In the genomic region with DNA sequence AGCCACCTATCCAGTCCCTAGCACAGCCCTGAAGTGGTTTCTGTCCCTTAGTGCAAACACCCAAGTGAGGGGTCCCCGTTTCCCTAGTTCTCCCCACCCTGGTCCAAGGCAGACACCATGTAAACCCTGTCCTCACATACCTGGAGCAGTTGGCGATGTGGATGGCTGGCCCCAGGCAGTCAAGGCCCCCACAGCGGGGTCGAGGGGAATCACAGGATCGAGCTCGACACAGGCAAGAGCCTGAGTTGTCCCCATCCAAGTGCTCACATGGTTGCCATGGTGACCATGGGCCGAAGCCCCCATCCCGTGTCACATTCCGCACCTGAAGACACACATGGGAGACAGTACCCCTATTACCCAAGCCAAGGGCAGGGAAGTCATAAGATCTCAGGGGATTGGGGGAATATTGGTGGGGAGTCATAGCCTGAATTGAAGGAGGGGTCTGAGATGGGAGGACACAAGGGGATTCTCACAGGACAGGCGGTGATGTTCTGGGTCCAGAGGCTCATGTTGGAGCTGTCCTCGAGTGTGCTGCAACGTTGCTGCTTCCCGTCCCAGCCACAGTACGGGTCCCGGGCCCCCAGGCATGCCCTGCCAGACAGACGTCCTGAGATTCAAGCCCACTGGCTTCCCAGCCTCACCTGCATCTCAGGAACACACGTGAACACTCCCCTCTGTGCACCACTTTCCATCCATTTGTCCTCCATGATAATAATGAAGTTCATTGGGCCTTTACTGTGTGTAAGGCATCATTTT, we compare ENCODE assay signal across 25 cellular contexts.
A peak's percentile ranks its signal among the peaks of the same experiment; 100 is the strongest.
DNase-seq lines count a peak whose midpoint lies in the region; ATAC-seq, FAIRE-seq and TF ChIP-seq lines count a peak whose summit lies in the region.
"Had no signal": no experiment of that assay in that cellular context is flagged by ENCODE, and none has a peak within 500 bp of the region (broad histone marks: within the 10 kb centered on the region; RNA-seq: fewer than 3 reads in every experiment).

No MANE protein-coding gene starts in this region.

- H3K4me1 Mint-ChIP-seq in effector memory CD8-positive, alpha-beta T cell (ENCODE audit: low read depth in 2 of 2) = peaks cover 9 to 10% of the 10 kb centered on the region in 2 donors

- no TSS peak for BruUV-seq in K562 (replicated peaks; lab: Mats Ljungman, UMichigan)

- peak; percentile 51 for DNase-seq in activated CD8-positive, alpha-beta memory T cell treated with anti-CD3 and anti-CD28 coated beads for 24 hours
- no peak for DNase-seq in activated CD8-positive, alpha-beta memory T cell treated with anti-CD3 and anti-CD28 coated beads, Interleukin-2, amount 50 U/mL, for 48 hours
- DNase-seq in GM13977 (ENCODE audit: low spot score) (peak; percentile 12), K562 (ENCODE audit: extremely low read depth in 1 of 4, low spot score in 3 of 4) (no peak), spleen (peak; percentile 57)
- no peak for DNase-seq in activated T-cell treated with anti-CD3 and anti-CD28 coated beads, Interleukin-2, amount 50 U/mL, for 1 hour
- DNase-seq in effector memory CD8-positive, alpha-beta T cell = no peak
- DNase-seq: ACHN, C1 segment of cervical spinal cord, Caco-2, EL, GDM1, KBM-7, NCI-H1048, NCI-H1417, NCI-H1694, NCI-H2029 treated with DMSO at 0.1 percent for 48 hours, NCI-H526 treated with DMSO at 0.1 percent for 48 hours, Peyer's patch, SHP77 treated with DMSO at 0.1 percent for 48 hours had no signal

- TF ChIP-seq RAD21 in K562 (CRISPR knock-in tag; conservative IDR thresholded peaks at IDR 0.05 in 1 of 2, IDR thresholded peaks at IDR 0.05 in 1 of 2) = no peak

- in situ Hi-C loops in GM13977 (cut with MboI; ENCODE audit: low pct_unique_long_range_greater_than_20kb, low sequenced_read_pairs, unreplicated experiment) = no loop called here
- in situ Hi-C loops in K562 (cut with MboI) = no loop called here

- no peak overlapping the region for H3K27ac Mint-ChIP-seq in effector memory CD8-positive, alpha-beta T cell
- H3K27ac Mint-ChIP-seq: CD8-positive, alpha-beta T cell had no signal

- H3K4me2 ChIP-seq in K562 (ENCODE audit: insufficient read depth, low read length) = no peak overlapping the region

- TF ChIP-seq CTCF in GM13977 (IDR thresholded peaks at IDR 0.05; ENCODE audit: extremely low read depth, insufficient read depth, missing control alignments) (no peak), K562 (IDR thresholded peaks at IDR 0.05 in 2 of 3, conservative IDR thresholded peaks at IDR 0.05 in 1 of 3; ENCODE audit: insufficient read depth in 2 of 3, low read depth in 1 of 3, low read length in 3 of 3) (no peak), spleen (IDR thresholded peaks at IDR 0.05 in 8 of 11, conservative IDR thresholded peaks at IDR 0.05 in 3 of 11) (no peak)

- no peaks in the 10 kb centered on the region for H3K36me3 Mint-ChIP-seq in effector memory CD8-positive, alpha-beta T cell (ENCODE audit: insufficient read depth)
- H3K36me3 Mint-ChIP-seq: CD8-positive, alpha-beta T cell had no signal

- H3K9me3 Mint-ChIP-seq in effector memory CD8-positive, alpha-beta T cell = no peaks in the 10 kb centered on the region
- H3K9me3 Mint-ChIP-seq: CD8-positive, alpha-beta T cell had no signal

- H3K4me1 ChIP-seq in K562 (replicated peaks in 1 of 2; ENCODE audit: control insufficient read depth in 2 of 2, insufficient read depth in 2 of 2, low read length in 2 of 2) (peaks cover 0 to 20% of the 10 kb centered on the region in 2 experiments; a peak in 2 of 5 replicates), spleen (peaks cover 0 to 9% (median 0%) of the 10 kb centered on the region in 6 donors)

- POLR2A ChIA-PET in K562 (lab: Yijun Ruan, JAX) = no interaction called here

- TF ChIP-seq POLR2A in K562 (conservative IDR thresholded peaks at IDR 0.05) (no peak), spleen (IDR thresholded peaks at IDR 0.05) (no peak)

- TF ChIP-seq EP300 in K562 (IDR thresholded peaks at IDR 0.05; ENCODE audit: low read length) = no peak

- no peak overlapping the region for H2AFZ ChIP-seq in K562 (ENCODE audit: low read depth, low read length)

- WGBS in K562 (ENCODE audit: insufficient coverage, low coverage, missing lambda C conversion rate) = 0% methylated on average over 11 of the region's 17 CpGs
- WGBS in spleen, 5 donors = 85 to 94% (median 89%) methylated on average over 17 of the region's 17 CpGs

- H3K9me1 ChIP-seq in K562 (ENCODE audit: control insufficient read depth, insufficient read depth, low read length) = no peaks in the 10 kb centered on the region

- H3K4me3 ChIP-seq in K562 (no peak overlapping the region), spleen (no peak overlapping the region)
- H3K4me3 ChIP-seq: Peyer's patch had no signal

- H3K27ac ChIP-seq in K562 (ENCODE audit: extremely low read depth, low read depth, low read length) = no peak overlapping the region
- H3K27ac ChIP-seq in spleen = no peak overlapping the region
- H3K27ac ChIP-seq: 22Rv1, Peyer's patch had no signal

- H3K4me3 Mint-ChIP-seq in effector memory CD8-positive, alpha-beta T cell = no peak overlapping the region
- H3K4me3 Mint-ChIP-seq: CD8-positive, alpha-beta T cell had no signal

- no peaks in the 10 kb centered on the region for H3K9me3 ChIP-seq in K562 (replicated peaks; ENCODE audit: control insufficient read depth, insufficient read depth, low read depth, low read length)
- H3K9me3 ChIP-seq in spleen = no peaks in the 10 kb centered on the region
- H3K9me3 ChIP-seq: Caco-2, Peyer's patch had no signal

- H3K27me3 ChIP-seq in K562 (ENCODE audit: control insufficient read depth in 2 of 2, insufficient read depth in 2 of 2, low read length in 2 of 2) (peaks cover 12 to 52% of the 10 kb centered on the region in 2 experiments; a peak in 4 of 5 replicates), spleen (replicated peaks in 1 of 7) (peaks cover 0 to 40% (median 17%) of the 10 kb centered on the region in 7 donors)
- H3K27me3 ChIP-seq: Peyer's patch had no signal

- H3K36me3 ChIP-seq in K562 (ENCODE audit: control insufficient read depth, insufficient read depth, low read length) (no peaks in the 10 kb centered on the region), spleen (no peaks in the 10 kb centered on the region)
- H3K36me3 ChIP-seq: Peyer's patch had no signal

- H3K9ac ChIP-seq in K562 (ENCODE audit: insufficient read depth in 1 of 2, low read depth in 2 of 2, low read length in 2 of 2) = no peak overlapping the region

- H3K27me3 Mint-ChIP-seq in effector memory CD8-positive, alpha-beta T cell = peaks cover 36 to 70% of the 10 kb centered on the region in 2 donors

- ATAC-seq in K562 (no peak), HG02588 (IDR thresholded peaks at IDR 0.05; ENCODE audit: unreplicated experiment) (no peak)
- ATAC-seq in effector memory CD8-positive, alpha-beta T cell (replicated peaks) = no peak
- ATAC-seq: CD8-positive, alpha-beta T cell had no signal

- no peaks in the 10 kb centered on the region for H4K20me1 ChIP-seq in K562 (replicated peaks; ENCODE audit: control insufficient read depth, insufficient read depth, low read length)

- H3K79me2 ChIP-seq in K562 (ENCODE audit: control insufficient read depth, insufficient read depth, low read length) = no peaks in the 10 kb centered on the region

- intact Hi-C loops in K562 (cut with micrococcal nuclease) = no loop called here
- intact Hi-C loops in spleen (cut with DNase I; ENCODE audit: low total_unique reads) = no loop called here

- FAIRE-seq in K562 (lab: Jason Lieb, UNC) = no peak
- FAIRE-seq: GM12892, H54 had no signal

- CTCF ChIA-PET in K562 (lab: Yijun Ruan, JAX; ENCODE audit: low intra/inter-chr PET ratio) = no interaction called here

TF ChIP-seq in K562, 482 proteins besides CTCF, POLR2A, EP300 and RAD21:
- TF ChIP-seq ESRRB (CRISPR knock-in tag; IDR thresholded peaks at IDR 0.05; ENCODE audit: borderline replicate concordance) (no peak), IFI16 (CRISPR knock-in tag; IDR thresholded peaks at IDR 0.05) (no peak), ILF3 (IDR thresholded peaks at IDR 0.05; ENCODE audit: borderline replicate concordance) (no peak), ZNF140 (CRISPR knock-in tag; IDR thresholded peaks at IDR 0.05) (no peak), HMG20B (CRISPR knock-in tag; IDR thresholded peaks at IDR 0.05) (no peak), IRF2 (CRISPR knock-in tag; IDR thresholded peaks at IDR 0.05) (no peak), RFX1 (IDR thresholded peaks at IDR 0.05) (peak; percentile 64)
TF ChIP-seq in K562: peak in this region for 1.

Comparison
In these comparisons a context has a peak if more than half of its experiments do, and no peak if none do; other contexts are left out.
1. DNase-seq: peak in activated CD8-positive, alpha-beta memory T cell treated with anti-CD3 and anti-CD28 coated beads for 24 hours (single experiment), GM13977 (single experiment) and spleen (single experiment); none in activated CD8-positive, alpha-beta memory T cell treated with anti-CD3 and anti-CD28 coated beads, Interleukin-2, amount 50 U/mL, for 48 hours (single experiment), K562 (0 of 4), activated T-cell treated with anti-CD3 and anti-CD28 coated beads, Interleukin-2, amount 50 U/mL, for 1 hour (single experiment) and effector memory CD8-positive, alpha-beta T cell (0 of 3).